Comparison of ENCODE assay signal across 10 cellular contexts in the genomic region with DNA sequence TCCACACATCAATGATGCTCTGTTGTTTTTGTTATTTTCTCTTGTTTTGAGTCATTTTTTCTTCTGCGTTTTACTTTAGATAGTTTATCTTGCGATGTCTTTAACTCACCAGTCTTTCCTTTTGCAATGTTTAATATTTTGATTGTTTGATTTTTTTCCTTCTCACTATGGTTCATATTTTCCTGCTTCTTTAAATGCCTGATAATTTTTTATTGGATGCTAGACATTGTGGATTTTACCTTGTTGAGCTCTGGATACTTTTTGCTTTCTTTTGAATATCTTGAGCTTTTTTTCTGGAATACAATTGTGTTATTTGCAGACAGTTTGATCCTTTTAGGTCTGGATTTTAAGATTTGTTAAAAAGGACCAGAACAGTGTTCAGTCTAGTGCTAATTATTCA.
"Had no signal": no experiment of that assay in that cellular context is flagged by ENCODE, and none has a peak within 500 bp of the region (broad histone marks: within the 10 kb centered on the region; RNA-seq: fewer than 3 reads in every experiment).

No MANE protein-coding gene starts in this region.

- H3K27ac Mint-ChIP-seq: GM23338, H9, HFFc6 had no signal

- H3K4me1 ChIP-seq: HAP-1 had no signal

- H3K27ac ChIP-seq: GM23248 had no signal

- H3K4me3 ChIP-seq: GM23248, GM23338, HAP-1 had no signal

- H3K4me1 Mint-ChIP-seq: GM23338, H9 had no signal

- FAIRE-seq: H1, H54 had no signal

- H3K9me3 Mint-ChIP-seq: GM23338, H9, HFFc6 had no signal

- H3K9me3 ChIP-seq: HAP-1 had no signal

- H3K4me3 Mint-ChIP-seq: GM23338, H9, HFFc6 had no signal

- H3K36me3 ChIP-seq: HAP-1 had no signal

- DNase-seq: GM23248, GOT3, H7, H9, HCEC 1CT, HFFc6 had no signal
